Comparison of ENCODE assay signal across 24 cellular contexts in the genomic region with DNA sequence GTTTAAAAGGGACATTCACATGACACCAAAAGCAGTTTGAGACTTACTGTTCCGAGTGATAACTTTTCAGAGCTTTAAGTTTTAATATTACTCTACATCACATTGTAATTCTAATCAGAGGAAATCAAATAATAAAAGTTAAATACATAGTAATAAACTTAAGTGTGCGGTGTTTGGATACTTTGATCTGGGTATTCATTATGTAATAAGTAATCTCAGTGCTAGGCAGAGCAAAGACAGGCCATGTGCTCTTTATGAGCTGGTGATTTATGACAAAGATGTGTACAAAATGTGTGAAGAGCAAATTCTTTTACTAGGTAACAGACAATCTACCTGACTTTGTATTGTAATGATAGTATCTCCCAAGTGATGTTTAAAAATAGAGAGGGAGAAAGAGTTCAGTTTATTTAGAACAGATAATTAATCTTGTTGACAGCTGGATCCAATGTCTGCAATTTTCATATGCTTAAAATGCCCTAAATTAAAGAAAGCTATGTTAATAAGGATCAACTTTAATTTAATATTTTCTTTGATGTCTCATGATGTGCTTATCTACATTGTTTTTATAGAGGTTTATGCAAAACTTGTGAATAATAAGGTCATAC. TPM values are rescaled to one million over a fixed set of nuclear protein-coding genes. Genes with fewer than 3 reads are reported as not detected.
A peak's percentile ranks its signal among the peaks of the same experiment; 100 is the strongest.
DNase-seq lines count a peak whose midpoint lies in the region; ATAC-seq, FAIRE-seq and TF ChIP-seq lines count a peak whose summit lies in the region.
"Had no signal": no experiment of that assay in that cellular context is flagged by ENCODE, and none has a peak within 500 bp of the region (broad histone marks: within the 10 kb centered on the region; RNA-seq: fewer than 3 reads in every experiment).

No MANE protein-coding gene starts in this region.

- TF ChIP-seq POLR2A in K562 (conservative IDR thresholded peaks at IDR 0.05), result no peak

- no peaks in the 10 kb centered on the region for H3K79me2 ChIP-seq in K562 (ENCODE audit: control insufficient read depth, insufficient read depth, low read length)

- no peak overlapping the region for H2AFZ ChIP-seq in K562 (ENCODE audit: low read depth, low read length)

- no peak overlapping the region for H3K27ac ChIP-seq in HEK293 (ENCODE audit: extremely low read depth, low read depth, low read length)
- no peak overlapping the region for H3K27ac ChIP-seq in K562 (ENCODE audit: extremely low read depth, low read depth, low read length)
- peak overlapping the region in 3 of 4 donors; percentile 13 to 93 (median 92) for H3K27ac ChIP-seq in pancreas
- H3K27ac ChIP-seq: BLaER1 treated with 17β-estradiol and CSF1 and Interleukin-3, amounts not matched to agents 10 nM and 100 nM; SJSA1 had no signal

- ATAC-seq in K562 (no peak), pancreas (no peak), GM19328 (IDR thresholded peaks at IDR 0.05; ENCODE audit: unreplicated experiment) (no peak)

- POLR2A ChIA-PET in HEK293 (lab: Yijun Ruan, JAX), result no interaction called here
- POLR2A ChIA-PET in K562 (lab: Yijun Ruan, JAX), result interaction anchor here (0.6 to 1.4 kb wide), 3 partner anchors 17 to 1531 kb away, joined by 3 to 4 read pairs (median 3); no protein-coding TSS in a partner anchor

- H3K4me1 ChIP-seq in HEK293 (ENCODE audit: control insufficient read depth, insufficient read depth, low read length) (0 out of 2 replicates have a peak, but pooled peaks cover 5% of the 10 kb centered on the region), K562 (replicated peaks in 1 of 2; ENCODE audit: control insufficient read depth in 2 of 2, insufficient read depth in 2 of 2, low read length in 2 of 2) (peaks cover 13 to 16% of the 10 kb centered on the region in 2 experiments), pancreas (peaks cover 20 to 54% (median 50%) of the 10 kb centered on the region in 3 donors), HAP-1 (no peaks in the 10 kb centered on the region; the same call in 1 of the 2 replicates)

- no peaks in the 10 kb centered on the region for H3K9me1 ChIP-seq in K562 (ENCODE audit: control insufficient read depth, insufficient read depth, low read length)

- no TSS peak for BruUV-seq in K562 (replicated peaks; lab: Mats Ljungman, UMichigan)

- TF ChIP-seq EP300 in K562 (IDR thresholded peaks at IDR 0.05; ENCODE audit: low read length), result no peak

- no peaks in the 10 kb centered on the region for H3K27me3 ChIP-seq in K562 (ENCODE audit: control insufficient read depth in 2 of 2, insufficient read depth in 2 of 2, low read length in 2 of 2)
- H3K27me3 ChIP-seq in pancreas, result no peaks in the 10 kb centered on the region
- no peaks in the 10 kb centered on the region for H3K27me3 ChIP-seq in HAP-1 (ENCODE audit: low read depth)

- H4K20me1 ChIP-seq in K562 (replicated peaks; ENCODE audit: control insufficient read depth, insufficient read depth, low read length), result 0 out of 2 replicates have a peak, but pooled peaks cover 3% of the 10 kb centered on the region
- H4K20me1 ChIP-seq: BLaER1 treated with 17β-estradiol and CSF1 and Interleukin-3, amounts not matched to agents 10 nM and 100 nM had no signal

- H3K9ac ChIP-seq in K562 (ENCODE audit: insufficient read depth in 1 of 2, low read depth in 2 of 2, low read length in 2 of 2), result no peak overlapping the region
- H3K9ac ChIP-seq: BLaER1 treated with 17β-estradiol and CSF1 and Interleukin-3, amounts not matched to agents 10 nM and 100 nM had no signal

- 55% methylated on average over 2 of the region's 2 CpGs for WGBS in K562 (ENCODE audit: insufficient coverage, low coverage, missing lambda C conversion rate)
- 39 to 41% methylated on average over 2 of the region's 2 CpGs for WGBS in pancreas, 2 donors

- DNase-seq in DMS 273 (lab: John Stamatoyannopoulos, UW; ENCODE audit: unreplicated experiment), result peak; percentile 58
- no peak for DNase-seq in K562 (ENCODE audit: extremely low read depth in 1 of 4, low spot score in 3 of 4)
- DNase-seq in pancreas, result no peak
- DNase-seq in G401 (ENCODE audit: low spot score), result no peak
- DNase-seq in HAP-1 (ENCODE audit: low spot score in 2 of 2), result no peak
- no peak for DNase-seq in activated naive CD4-positive, alpha-beta T cell treated with anti-CD3 and anti-CD28 coated beads, Interleukin-2, amount 50 U/mL, for 16 hours
- DNase-seq: Caco-2; CD4-positive, alpha-beta memory T cell; GDM1; HFFc6; NCI-H1092; NCI-H1436; NCI-H187 treated with DMSO at 0.1 percent for 48 hours; NCI-H748 treated with DMSO at 0.1 percent for 48 hours; OCI-M1; T-helper 1 cell had no signal

- CTCF ChIA-PET in HEK293 (lab: Yijun Ruan, JAX) (interaction anchor here (0.9 to 1.6 kb wide), 3 partner anchors 72 to 627 kb away, joined by 3 to 6 read pairs (median 3); no protein-coding TSS in a partner anchor), K562 (lab: Yijun Ruan, JAX; ENCODE audit: low intra/inter-chr PET ratio) (no interaction called here)

- no peak for FAIRE-seq in K562 (lab: Jason Lieb, UNC)
- no peak for FAIRE-seq in pancreas (lab: Jason Lieb, UNC)
- FAIRE-seq: GM19239 had no signal

- no peak overlapping the region for H3K4me2 ChIP-seq in K562 (ENCODE audit: insufficient read depth, low read length)
- H3K4me2 ChIP-seq: BLaER1 treated with 17β-estradiol and CSF1 and Interleukin-3, amounts not matched to agents 10 nM and 100 nM had no signal

- peaks cover 0 to 3% of the 10 kb centered on the region in 2 experiments; a peak in 1 of 3 replicates for H3K36me3 ChIP-seq in HEK293 (ENCODE audit: control insufficient read depth in 2 of 2, insufficient read depth in 1 of 2, low read length in 2 of 2)
- no peaks in the 10 kb centered on the region for H3K36me3 ChIP-seq in K562 (ENCODE audit: control insufficient read depth, insufficient read depth, low read length)
- no peaks in the 10 kb centered on the region for H3K36me3 ChIP-seq in pancreas
- no peaks in the 10 kb centered on the region for H3K36me3 ChIP-seq in HAP-1 (replicated peaks)
- H3K36me3 ChIP-seq: BLaER1 treated with 17β-estradiol and CSF1 and Interleukin-3, amounts not matched to agents 10 nM and 100 nM; SJSA1 had no signal

- no peak for TF ChIP-seq RAD21 in K562 (CRISPR knock-in tag; conservative IDR thresholded peaks at IDR 0.05 in 1 of 2, IDR thresholded peaks at IDR 0.05 in 1 of 2)

- in situ Hi-C loops in K562 (cut with MboI), result no loop called here
- in situ Hi-C loops in G401 (cut with HindIII; ENCODE audit: low sequenced_read_pairs), result no loop called here
- in situ Hi-C loops in HAP-1 (cut with MboI; ENCODE audit: low sequenced_read_pairs), result no loop called here

- intact Hi-C loops in K562 (cut with micrococcal nuclease) (no loop called here), pancreas (cut with DNase I) (no loop called here)

- no peak for TF ChIP-seq CTCF in HEK293 (tag by site-specific recombination; IDR thresholded peaks at IDR 0.05)
- no peak for TF ChIP-seq CTCF in K562 (IDR thresholded peaks at IDR 0.05 in 2 of 3, conservative IDR thresholded peaks at IDR 0.05 in 1 of 3; ENCODE audit: insufficient read depth in 2 of 3, low read depth in 1 of 3, low read length in 3 of 3)
- no peak for TF ChIP-seq CTCF in pancreas (IDR thresholded peaks at IDR 0.05)

- H3K9me3 ChIP-seq in HEK293 (ENCODE audit: control insufficient read depth, insufficient read depth, low read depth, low read length) (no peaks in the 10 kb centered on the region), K562 (replicated peaks; ENCODE audit: control insufficient read depth, insufficient read depth, low read depth, low read length) (no peaks in the 10 kb centered on the region), pancreas (no peaks in the 10 kb centered on the region), HAP-1 (no peaks in the 10 kb centered on the region)
- H3K9me3 ChIP-seq: Caco-2, SJSA1 had no signal

- no peak overlapping the region for H3K4me3 ChIP-seq in HEK293 (ENCODE audit: low read depth, low read length)
- H3K4me3 ChIP-seq in K562, result no peak overlapping the region
- no peak overlapping the region for H3K4me3 ChIP-seq in pancreas
- no peak overlapping the region for H3K4me3 ChIP-seq in HAP-1
- H3K4me3 ChIP-seq: BLaER1 treated with 17β-estradiol and CSF1 and Interleukin-3, amounts not matched to agents 10 nM and 100 nM; SJSA1 had no signal

RNA-seq across cellular contexts. Expression of a gene that starts 4.4 kb away (rescaled TPM):
- total RNA-seq in K562 (2011; cell fraction: chromatin; rRNA removed; ENCODE audit: low replicate concordance), result 0.90 TPM in 1 of 2 replicates, not detected in the other
- total RNA-seq in K562 (2011; cell fraction: nucleolus; rRNA removed), result 0.53 TPM in 1 of 2 replicates, not detected in the other
- total RNA-seq in K562 (2011; cell fraction: nucleoplasm; rRNA removed), result 0.44 TPM in 1 of 2 replicates, not detected in the other
- 0.09 and 1.2 TPM in 2 replicates for total RNA-seq in K562 (2014; rRNA removed)
- total RNA-seq in K562 (2014; rRNA removed; fragmentation: Illumina TruSeq; extraction: Trizol), result 0.48 and 0.84 TPM in 2 replicates
- total RNA-seq in K562 (2015; rRNA removed; fragmentation: Illumina TruSeq; extraction: Trizol), result 0.65 and 0.98 TPM in 2 replicates
- total RNA-seq in K562 (2021), result 0.35 and 0.51 TPM in 2 replicates
- 0.35 and 0.41 TPM in 2 replicates for polyA plus RNA-seq in K562 (2011; rRNA removed)
- 0.03 and 0.06 TPM in 2 replicates for polyA plus RNA-seq in K562 (2011; cell fraction: cytosol; rRNA removed)
- 0.46 and 0.53 TPM in 2 replicates for polyA plus RNA-seq in K562 (2011; cell fraction: nucleus; rRNA removed)
- polyA plus RNA-seq in K562 (2012), result 0.71 and 1.5 TPM in 2 replicates
- 0.64 and 1.4 TPM in 2 replicates for polyA plus RNA-seq in K562 (2014; fragmentation: Illumina TruSeq; extraction: Trizol)
- polyA plus RNA-seq in K562 (2014; fragmentation: Nextera tagmentation; extraction: Ambion mirVana), result under 1 TPM; 0.69 to 0.70 TPM
- polyA plus RNA-seq in K562 (2014; rRNA removed), result 0.16 and 0.62 TPM in 2 replicates
- not detected in 2 replicates for polyA minus RNA-seq in K562 (2011; rRNA and poly(A)+ RNA removed)
- polyA minus RNA-seq in K562 (2011; cell fraction: cytosol; rRNA and poly(A)+ RNA removed), result not detected in 2 replicates
- 0.44 and 1.1 TPM in 2 replicates for polyA minus RNA-seq in K562 (2011; cell fraction: nucleus; rRNA and poly(A)+ RNA removed)
- total RNA-seq in pancreas, result 10 to 100 TPM; 10.1 to 24.3 (median 14.1) TPM
- polyA plus RNA-seq in pancreas, result 10 to 100 TPM; 13.6 to 25.3 TPM
- 0.74 and 2.7 TPM in 2 replicates for total RNA-seq in G401 (2014; rRNA removed; shearing (Covaris generic))
- total RNA-seq: Caco-2; CD4-positive, alpha-beta memory T cell; HFFc6; LHCN-M2; SJSA1 had no signal
- polyA plus RNA-seq: CD4-positive, alpha-beta memory T cell had no signal

RNA-seq across cellular contexts. Expression of a gene that starts 24.3 kb away (rescaled TPM):
- total RNA-seq in K562 (2011; cell fraction: chromatin; rRNA removed; ENCODE audit: low replicate concordance), result not detected in 2 replicates
- total RNA-seq in K562 (2011; cell fraction: nucleolus; rRNA removed), result not detected in 2 replicates
- total RNA-seq in K562 (2011; cell fraction: nucleoplasm; rRNA removed), result not detected in 2 replicates
- total RNA-seq in K562 (2014; rRNA removed) (not detected in 2 replicates), K562 (2014; rRNA removed; fragmentation: Illumina TruSeq; extraction: Trizol) (not detected in 2 replicates), K562 (2015; rRNA removed; fragmentation: Illumina TruSeq; extraction: Trizol) (not detected in 2 replicates), K562 (2021) (not detected in 2 replicates), pancreas (10 to 100 TPM; 31.9 to 93.8 (median 69.0) TPM)
- polyA plus RNA-seq in K562 (2011; rRNA removed) (not detected in 2 replicates), K562 (2014; fragmentation: Illumina TruSeq; extraction: Trizol) (not detected in 2 replicates), K562 (2014; fragmentation: Nextera tagmentation; extraction: Ambion mirVana) (not detected), K562 (2014; rRNA removed) (not detected in 2 replicates), pancreas (1,000 to 10,000 TPM; 1,078 to 1,263 TPM)
- polyA plus RNA-seq in K562 (2011; cell fraction: cytosol; rRNA removed), result not detected in 2 replicates
- not detected in 2 replicates for polyA plus RNA-seq in K562 (2011; cell fraction: nucleus; rRNA removed)
- polyA plus RNA-seq in K562 (2012), result 0.22 TPM in 1 of 2 replicates, not detected in the other
- polyA minus RNA-seq in K562 (2011; rRNA and poly(A)+ RNA removed), result not detected in 2 replicates
- not detected in 2 replicates for polyA minus RNA-seq in K562 (2011; cell fraction: cytosol; rRNA and poly(A)+ RNA removed)
- not detected in 2 replicates for polyA minus RNA-seq in K562 (2011; cell fraction: nucleus; rRNA and poly(A)+ RNA removed)
- not detected in 2 replicates for total RNA-seq in G401 (2014; rRNA removed; shearing (Covaris generic))
- total RNA-seq: Caco-2; CD4-positive, alpha-beta memory T cell; Daoy; H4; HFFc6; LHCN-M2; SJSA1 had no signal
- polyA plus RNA-seq: CD4-positive, alpha-beta memory T cell had no signal

Comparison
In these comparisons a context has a peak if more than half of its experiments do, and no peak if none do; other contexts are left out.
1. H3K27ac ChIP-seq: peak in pancreas (3 of 4); none in HEK293 (single experiment) and K562 (single experiment).
2. RNA of a gene that starts 24.3 kb away (total RNA-seq): 31.9 to 93.8 TPM in pancreas; not detected in K562 and not detected in G401; every median in the first group is over 10 times any median in the second.